ENCODE assay signal across 18 cellular contexts in genomic region chr18:21359746-21360145, GRCh38.
"Had no signal": no experiment of that assay in that cellular context is flagged by ENCODE, and none has a peak within 500 bp of the region (broad histone marks: within the 10 kb centered on the region; RNA-seq: fewer than 3 reads in every experiment).

No MANE protein-coding gene starts in this region.

- ATAC-seq: foreskin keratinocyte; heart right ventricle; stimulated activated naive CD8-positive, alpha-beta T cell treated with anti-CD3 and anti-CD28 coated beads, Interleukin-15, amount 100 ng/mL, for 72 hours; T-helper 17 cell had no signal

- H3K4me3 ChIP-seq: esophagus muscularis mucosa, heart right ventricle, left ventricle myocardium inferior, ovary, testis had no signal

- H3K4me1 Mint-ChIP-seq: activated B cell treated with CpG ODN at 0.5 μM for 24 hours; activated CD4-positive, alpha-beta T cell treated with anti-CD3 and anti-CD28 coated beads, Interleukin-2, amount 10 ng/mL, durations not matched to agents 7 days and 5 days; stimulated activated naive CD8-positive, alpha-beta T cell treated with anti-CD3 and anti-CD28 coated beads, Interleukin-15, amount 100 ng/mL, for 72 hours; T-helper 17 cell had no signal

- H3K36me3 ChIP-seq: brain microvascular endothelial cell, esophagus muscularis mucosa, heart right ventricle, left ventricle myocardium inferior, ovary had no signal

- H3K27ac Mint-ChIP-seq: activated B cell treated with CpG ODN at 0.5 μM for 24 hours; activated CD4-positive, alpha-beta T cell treated with anti-CD3 and anti-CD28 coated beads, Interleukin-2, amount 10 ng/mL, durations not matched to agents 7 days and 5 days; stimulated activated naive CD8-positive, alpha-beta T cell treated with anti-CD3 and anti-CD28 coated beads, Interleukin-15, amount 100 ng/mL, for 72 hours; T-helper 17 cell had no signal

- H3K27ac ChIP-seq: brain microvascular endothelial cell, esophagus muscularis mucosa, foreskin keratinocyte, heart right ventricle, left ventricle myocardium inferior, ovary, testis had no signal

- H3K4me3 Mint-ChIP-seq: activated B cell treated with CpG ODN at 0.5 μM for 24 hours; activated CD4-positive, alpha-beta T cell treated with anti-CD3 and anti-CD28 coated beads, Interleukin-2, amount 10 ng/mL, durations not matched to agents 7 days and 5 days; stimulated activated naive CD8-positive, alpha-beta T cell treated with anti-CD3 and anti-CD28 coated beads, Interleukin-15, amount 100 ng/mL, for 72 hours; T-helper 17 cell had no signal

- H3K9me3 ChIP-seq: esophagus muscularis mucosa, heart right ventricle, left ventricle myocardium inferior, ovary, testis had no signal

- H3K9me3 Mint-ChIP-seq: activated B cell treated with CpG ODN at 0.5 μM for 24 hours; activated CD4-positive, alpha-beta T cell treated with anti-CD3 and anti-CD28 coated beads, Interleukin-2, amount 10 ng/mL, durations not matched to agents 7 days and 5 days; stimulated activated naive CD8-positive, alpha-beta T cell treated with anti-CD3 and anti-CD28 coated beads, Interleukin-15, amount 100 ng/mL, for 72 hours had no signal

- H3K27me3 ChIP-seq: brain microvascular endothelial cell, esophagus muscularis mucosa, foreskin keratinocyte, ovary, testis had no signal

- H3K4me1 ChIP-seq: foreskin keratinocyte, left ventricle myocardium inferior had no signal

- DNase-seq: activated B cell treated with CpG ODN at 0.5 μM for 24 hours; activated CD4-positive, alpha-beta T cell treated with anti-CD3 and anti-CD28 coated beads, Interleukin-2, amount 10 ng/mL, durations not matched to agents 7 days and 5 days; activated naive CD4-positive, alpha-beta T cell treated with anti-CD3 and anti-CD28 coated beads, Interleukin-2, amount 50 U/mL, for 16 hours; amygdala; brain microvascular endothelial cell; cerebellar nuclear complex; foreskin keratinocyte; heart right ventricle; islet precursor cell; left ventricle myocardium inferior; mesendoderm; ovary; stimulated activated CD4-positive, alpha-beta T cell treated with anti-CD3 and anti-CD28 coated beads, Interleukin-15, amount 100 ng/mL, for 24 hours; stimulated activated CD4-positive, alpha-beta T cell treated with anti-CD3 and anti-CD28 coated beads, Interleukin-4, amount 100 ng/mL, for 4 hours; stimulated activated naive CD8-positive, alpha-beta T cell treated with anti-CD3 and anti-CD28 coated beads, Interleukin-15, amount 100 ng/mL, for 72 hours; T-helper 17 cell; testis had no signal
